ENCODE assay signal across 8 cellular contexts in genomic region chr2:109612991-109613921, GRCh38. TPM values are rescaled to one million over a fixed set of nuclear protein-coding genes. Genes with fewer than 3 reads are reported as not detected.
A peak's percentile ranks its signal among the peaks of the same experiment; 100 is the strongest.
DNase-seq lines count a peak whose midpoint lies in the region; ATAC-seq and TF ChIP-seq lines count a peak whose summit lies in the region.

No MANE protein-coding gene starts in this region.

- H3K27me3 ChIP-seq in duodenal mucosa (ENCODE audit: control insufficient read depth in 1 of 2, insufficient read depth in 2 of 2, low read length in 2 of 2): no peaks in the 10 kb centered on the region

- peaks cover 21 to 27% of the 10 kb centered on the region in 2 donors for H3K4me1 ChIP-seq in duodenal mucosa (ENCODE audit: control insufficient read depth in 1 of 2, insufficient read depth in 2 of 2, low read length in 2 of 2)

- no peak for ATAC-seq in activated CD4-positive, alpha-beta T cell treated with anti-CD3 and anti-CD28 coated beads for 36 hours
- peak; percentile 34 for ATAC-seq in HG02642 (IDR thresholded peaks at IDR 0.05; ENCODE audit: poor library complexity, unreplicated experiment)

- TF ChIP-seq CTCF in lower leg skin (IDR thresholded peaks at IDR 0.05) (no peak), GM10266 (IDR thresholded peaks at IDR 0.05; ENCODE audit: control insufficient read depth, insufficient read depth, low read depth, missing control alignments) (no peak)

- no peak for TF ChIP-seq POLR2A in lower leg skin (IDR thresholded peaks at IDR 0.05)

- no peaks in the 10 kb centered on the region for H3K36me3 ChIP-seq in duodenal mucosa (ENCODE audit: control insufficient read depth in 1 of 2, insufficient read depth in 2 of 2, low read length in 2 of 2)

- WGBS in lower leg skin, 2 donors: 1% methylated on average over 28 to 66 of the region's 83 CpGs

- H3K36me3 Mint-ChIP-seq in activated CD4-positive, alpha-beta T cell treated with anti-CD3 and anti-CD28 coated beads for 36 hours (ENCODE audit: low read depth): peaks cover 1% of the 10 kb centered on the region

- peaks cover 56% of the 10 kb centered on the region for H3K27me3 Mint-ChIP-seq in activated CD4-positive, alpha-beta T cell treated with anti-CD3 and anti-CD28 coated beads for 36 hours

- peak overlapping the region; percentile 80 for H3K4me3 Mint-ChIP-seq in activated CD4-positive, alpha-beta T cell treated with anti-CD3 and anti-CD28 coated beads for 36 hours

- peak overlapping the region; percentile 69 to 95 for H3K9ac ChIP-seq in duodenal mucosa (ENCODE audit: low read depth in 1 of 2, low read length in 2 of 2)

- H3K9me3 Mint-ChIP-seq in activated CD4-positive, alpha-beta T cell treated with anti-CD3 and anti-CD28 coated beads for 36 hours (ENCODE audit: low read depth): peaks cover 3% of the 10 kb centered on the region

- no peaks in the 10 kb centered on the region for H3K9me3 ChIP-seq in duodenal mucosa (ENCODE audit: control insufficient read depth in 1 of 2, low read length in 2 of 2)

- peak overlapping the region; percentile 95 for H3K27ac ChIP-seq in duodenal mucosa (ENCODE audit: low read depth, low read length)
- H3K27ac ChIP-seq in substantia nigra (ENCODE audit: low read depth, low read length, poor library complexity, severe bottlenecking): peak overlapping the region; percentile 80

- CTCF ChIA-PET in activated CD4-positive, alpha-beta T cell treated with anti-CD3 and anti-CD28 coated beads for 36 hours (lab: Charles Lee): no interaction called here

- H3K27ac Mint-ChIP-seq in activated CD4-positive, alpha-beta T cell treated with anti-CD3 and anti-CD28 coated beads for 36 hours: no peak overlapping the region

- H3K4me1 Mint-ChIP-seq in activated CD4-positive, alpha-beta T cell treated with anti-CD3 and anti-CD28 coated beads for 36 hours: peaks cover 16% of the 10 kb centered on the region

- peak; percentile 17 for DNase-seq in activated CD4-positive, alpha-beta T cell treated with anti-CD3 and anti-CD28 coated beads for 36 hours
- DNase-seq in activated CD4-positive, alpha-beta T cell treated with anti-CD3 and anti-CD28 coated beads for 1 hour: no peak
- DNase-seq in lower leg skin (ENCODE audit: low spot score in 2 of 2) (peak; percentile 48 to 88), substantia nigra (lab: John Stamatoyannopoulos, UW) (peak in 23 of 49 donors; percentile 28 to 81 (median 61)), GM10266 (ENCODE audit: extremely low spot score) (no peak)

- peak overlapping the region; percentile 69 to 87 for H3K4me3 ChIP-seq in duodenal mucosa (ENCODE audit: low read depth in 1 of 2, low read length in 2 of 2)
- peak overlapping the region; percentile 54 for H3K4me3 ChIP-seq in lower leg skin (ENCODE audit: low read depth, poor library complexity, severe bottlenecking)

- POLR2A ChIA-PET in activated CD4-positive, alpha-beta T cell treated with anti-CD3 and anti-CD28 coated beads for 36 hours (lab: Charles Lee): interaction anchor here (0.6 kb wide), 1 partner anchor 15 kb away, joined by 3 read pairs; no protein-coding TSS in a partner anchor

- intact Hi-C loops in activated CD4-positive, alpha-beta T cell treated with anti-CD3 and anti-CD28 coated beads for 36 hours (cut with DNase I, micrococcal nuclease): loop anchor here (5.0 kb wide), 6 partner anchors 66 to 1166 kb away; partner anchors contain the start of genes GCC2 (in 1 of the 2), NPHP1 (in 1 of the 2) and SH3RF3 (in 1 of the 2)
- intact Hi-C loops in lower leg skin (cut with DNase I; ENCODE audit: low total_unique reads): no loop called here

TF ChIP-seq in PFSK-1, 5 proteins besides CTCF, POLR2A, EP300 and RAD21:
- TF ChIP-seq REST (IDR thresholded peaks at IDR 0.05; ENCODE audit: insufficient read depth in 1 of 2, low read depth in 2 of 2, low read length in 2 of 2) (no peak), TAF1 (IDR thresholded peaks at IDR 0.05; ENCODE audit: borderline replicate concordance, insufficient read depth, low read length) (no peak), SIN3A (IDR thresholded peaks at IDR 0.05; ENCODE audit: borderline replicate concordance, insufficient read depth, low read length) (peak; percentile 27; the same call in 1 of the 2 replicates), FOXP2 (optimal IDR thresholded peaks at IDR 0.05; ENCODE audit: borderline replicate concordance, extremely low read depth, extremely low read length, insufficient read depth) (no peak)

RNA-seq across cellular contexts. Expression of gene SEPTIN10, which starts 0.5 kb away (rescaled TPM):
- total RNA-seq in activated CD4-positive, alpha-beta T cell treated with anti-CD3 and anti-CD28 coated beads for 36 hours: 1 to 10 TPM; 5.8 to 6.3 TPM
- polyA plus RNA-seq in PFSK-1 (2012; ENCODE audit: insufficient read length, low read depth): 39.1 TPM
- total RNA-seq in lower leg skin: 100 to 1,000 TPM in 3 of 4 donors, 10 to 100 TPM in 1; 81.7 to 134 (median 114) TPM

RNA-seq across cellular contexts. Expression of gene SOWAHC, which starts 0.9 kb away (rescaled TPM):
- total RNA-seq in activated CD4-positive, alpha-beta T cell treated with anti-CD3 and anti-CD28 coated beads for 36 hours: under 1 TPM; 0.63 to 0.98 TPM
- 2.4 TPM for polyA plus RNA-seq in PFSK-1 (2012; ENCODE audit: insufficient read length, low read depth)
- 10 to 100 TPM; 80.6 to 85.9 (median 81.7) TPM for total RNA-seq in lower leg skin

Comparison
In these comparisons a context has a peak if more than half of its experiments do, and no peak if none do; other contexts are left out.
1. DNase-seq: peak in activated CD4-positive, alpha-beta T cell treated with anti-CD3 and anti-CD28 coated beads for 36 hours (single experiment) and lower leg skin (2 of 2); none in activated CD4-positive, alpha-beta T cell treated with anti-CD3 and anti-CD28 coated beads for 1 hour (single experiment) and GM10266 (single experiment).
2. RNA of gene SEPTIN10, which starts 0.5 kb away (total RNA-seq): 81.7 to 134 TPM in lower leg skin; 5.8 to 6.3 TPM in activated CD4-positive, alpha-beta T cell treated with anti-CD3 and anti-CD28 coated beads for 36 hours; every median in the first group is over 10 times any median in the second.
3. RNA of gene SOWAHC, which starts 0.9 kb away (total RNA-seq): 80.6 to 85.9 TPM in lower leg skin; 0.63 to 0.98 TPM in activated CD4-positive, alpha-beta T cell treated with anti-CD3 and anti-CD28 coated beads for 36 hours; every median in the first group is over 10 times any median in the second.